ENCODE assay signal across 1 cellular context in the genomic region with DNA sequence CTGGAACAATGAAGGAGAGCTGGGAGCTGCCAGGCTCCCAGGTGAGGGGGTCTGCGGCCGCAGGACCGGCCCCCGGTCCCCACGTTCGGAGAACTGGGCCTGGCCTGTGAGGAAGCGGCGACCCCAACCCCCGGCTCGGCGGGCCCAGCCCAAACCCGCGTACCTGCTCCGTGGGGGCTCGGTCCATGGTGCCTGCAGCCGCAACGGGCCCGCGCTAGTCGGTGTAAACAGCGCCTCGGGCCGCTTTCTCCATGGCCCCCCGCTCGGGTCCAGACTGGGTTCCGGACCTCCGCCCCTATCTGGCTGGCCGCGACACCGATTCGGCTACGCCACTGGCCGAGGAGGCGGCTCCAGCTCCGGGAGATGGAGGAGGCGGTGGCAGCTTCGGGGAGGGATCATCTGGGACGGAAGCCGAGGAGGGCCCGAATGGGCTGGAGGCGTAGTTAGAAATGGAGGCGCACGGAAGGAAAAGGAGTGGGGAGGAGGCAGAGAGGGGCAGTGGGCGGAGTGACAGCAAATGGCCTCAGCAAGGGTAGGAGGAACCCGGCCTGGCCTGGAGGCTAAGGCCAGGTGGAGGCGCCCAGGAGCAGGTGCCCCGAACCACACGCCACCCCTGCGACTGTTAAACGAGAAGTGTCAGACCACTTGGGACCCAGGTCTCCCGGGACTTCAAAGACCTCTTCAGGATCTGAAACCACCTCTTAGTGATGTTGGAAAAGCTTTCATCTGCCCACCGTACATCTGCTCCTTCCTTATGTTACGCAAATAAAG.
TF ChIP-seq lines count a peak whose summit lies in the region.

Gene SECISBP2L, minus strand, starts transcription at position 334 of the 771 bp plus-strand sequence. Its CDS starts 147 bp downstream, at position 187.

TF ChIP-seq in HepG2, 621 proteins besides CTCF, POLR2A, EP300 and RAD21 (continued from another document and continues in another):
- TF ChIP-seq, protein P1, sequence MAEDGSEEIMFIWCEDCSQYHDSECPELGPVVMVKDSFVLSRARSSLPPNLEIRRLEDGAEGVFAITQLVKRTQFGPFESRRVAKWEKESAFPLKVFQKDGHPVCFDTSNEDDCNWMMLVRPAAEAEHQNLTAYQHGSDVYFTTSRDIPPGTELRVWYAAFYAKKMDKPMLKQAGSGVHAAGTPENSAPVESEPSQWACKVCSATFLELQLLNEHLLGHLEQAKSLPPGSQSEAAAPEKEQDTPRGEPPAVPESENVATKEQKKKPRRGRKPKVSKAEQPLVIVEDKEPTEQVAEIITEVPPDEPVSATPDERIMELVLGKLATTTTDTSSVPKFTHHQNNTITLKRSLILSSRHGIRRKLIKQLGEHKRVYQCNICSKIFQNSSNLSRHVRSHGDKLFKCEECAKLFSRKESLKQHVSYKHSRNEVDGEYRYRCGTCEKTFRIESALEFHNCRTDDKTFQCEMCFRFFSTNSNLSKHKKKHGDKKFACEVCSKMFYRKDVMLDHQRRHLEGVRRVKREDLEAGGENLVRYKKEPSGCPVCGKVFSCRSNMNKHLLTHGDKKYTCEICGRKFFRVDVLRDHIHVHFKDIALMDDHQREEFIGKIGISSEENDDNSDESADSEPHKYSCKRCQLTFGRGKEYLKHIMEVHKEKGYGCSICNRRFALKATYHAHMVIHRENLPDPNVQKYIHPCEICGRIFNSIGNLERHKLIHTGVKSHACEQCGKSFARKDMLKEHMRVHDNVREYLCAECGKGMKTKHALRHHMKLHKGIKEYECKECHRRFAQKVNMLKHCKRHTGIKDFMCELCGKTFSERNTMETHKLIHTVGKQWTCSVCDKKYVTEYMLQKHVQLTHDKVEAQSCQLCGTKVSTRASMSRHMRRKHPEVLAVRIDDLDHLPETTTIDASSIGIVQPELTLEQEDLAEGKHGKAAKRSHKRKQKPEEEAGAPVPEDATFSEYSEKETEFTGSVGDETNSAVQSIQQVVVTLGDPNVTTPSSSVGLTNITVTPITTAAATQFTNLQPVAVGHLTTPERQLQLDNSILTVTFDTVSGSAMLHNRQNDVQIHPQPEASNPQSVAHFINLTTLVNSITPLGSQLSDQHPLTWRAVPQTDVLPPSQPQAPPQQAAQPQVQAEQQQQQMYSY (CRISPR knock-in tag; IDR thresholded peaks at IDR 0.05), result no peak
- TF ChIP-seq KIAA2018 (CRISPR knock-in tag; IDR thresholded peaks at IDR 0.05; ENCODE audit: borderline replicate concordance), result 0 out of 2 replicates have a peak, but pooled peaks have one; percentile 28
- TF ChIP-seq ZNF577 (CRISPR knock-in tag; IDR thresholded peaks at IDR 0.05; ENCODE audit: borderline replicate concordance, low read depth), result no peak
- no peak for TF ChIP-seq RORA (CRISPR knock-in tag; IDR thresholded peaks at IDR 0.05)
- TF ChIP-seq, protein P2, sequence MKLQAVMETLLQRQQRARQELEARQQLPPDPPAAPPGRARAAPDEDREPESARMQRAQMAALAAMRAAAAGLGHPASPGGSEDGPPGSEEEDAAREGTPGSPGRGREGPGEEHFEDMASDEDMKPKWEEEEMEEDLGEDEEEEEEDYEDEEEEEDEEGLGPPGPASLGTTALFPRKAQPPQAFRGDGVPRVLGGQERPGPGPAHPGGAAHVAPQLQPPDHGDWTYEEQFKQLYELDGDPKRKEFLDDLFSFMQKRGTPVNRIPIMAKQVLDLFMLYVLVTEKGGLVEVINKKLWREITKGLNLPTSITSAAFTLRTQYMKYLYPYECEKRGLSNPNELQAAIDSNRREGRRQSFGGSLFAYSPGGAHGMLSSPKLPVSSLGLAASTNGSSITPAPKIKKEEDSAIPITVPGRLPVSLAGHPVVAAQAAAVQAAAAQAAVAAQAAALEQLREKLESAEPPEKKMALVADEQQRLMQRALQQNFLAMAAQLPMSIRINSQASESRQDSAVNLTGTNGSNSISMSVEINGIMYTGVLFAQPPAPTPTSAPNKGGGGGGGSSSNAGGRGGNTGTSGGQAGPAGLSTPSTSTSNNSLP (IDR thresholded peaks at IDR 0.05; ENCODE audit: low read depth, low read length), result peak; percentile 41; the same call in 1 of the 2 replicates
- TF ChIP-seq PAF1 (CRISPR knock-in tag; IDR thresholded peaks at IDR 0.05), result no peak
- TF ChIP-seq, protein P3, sequence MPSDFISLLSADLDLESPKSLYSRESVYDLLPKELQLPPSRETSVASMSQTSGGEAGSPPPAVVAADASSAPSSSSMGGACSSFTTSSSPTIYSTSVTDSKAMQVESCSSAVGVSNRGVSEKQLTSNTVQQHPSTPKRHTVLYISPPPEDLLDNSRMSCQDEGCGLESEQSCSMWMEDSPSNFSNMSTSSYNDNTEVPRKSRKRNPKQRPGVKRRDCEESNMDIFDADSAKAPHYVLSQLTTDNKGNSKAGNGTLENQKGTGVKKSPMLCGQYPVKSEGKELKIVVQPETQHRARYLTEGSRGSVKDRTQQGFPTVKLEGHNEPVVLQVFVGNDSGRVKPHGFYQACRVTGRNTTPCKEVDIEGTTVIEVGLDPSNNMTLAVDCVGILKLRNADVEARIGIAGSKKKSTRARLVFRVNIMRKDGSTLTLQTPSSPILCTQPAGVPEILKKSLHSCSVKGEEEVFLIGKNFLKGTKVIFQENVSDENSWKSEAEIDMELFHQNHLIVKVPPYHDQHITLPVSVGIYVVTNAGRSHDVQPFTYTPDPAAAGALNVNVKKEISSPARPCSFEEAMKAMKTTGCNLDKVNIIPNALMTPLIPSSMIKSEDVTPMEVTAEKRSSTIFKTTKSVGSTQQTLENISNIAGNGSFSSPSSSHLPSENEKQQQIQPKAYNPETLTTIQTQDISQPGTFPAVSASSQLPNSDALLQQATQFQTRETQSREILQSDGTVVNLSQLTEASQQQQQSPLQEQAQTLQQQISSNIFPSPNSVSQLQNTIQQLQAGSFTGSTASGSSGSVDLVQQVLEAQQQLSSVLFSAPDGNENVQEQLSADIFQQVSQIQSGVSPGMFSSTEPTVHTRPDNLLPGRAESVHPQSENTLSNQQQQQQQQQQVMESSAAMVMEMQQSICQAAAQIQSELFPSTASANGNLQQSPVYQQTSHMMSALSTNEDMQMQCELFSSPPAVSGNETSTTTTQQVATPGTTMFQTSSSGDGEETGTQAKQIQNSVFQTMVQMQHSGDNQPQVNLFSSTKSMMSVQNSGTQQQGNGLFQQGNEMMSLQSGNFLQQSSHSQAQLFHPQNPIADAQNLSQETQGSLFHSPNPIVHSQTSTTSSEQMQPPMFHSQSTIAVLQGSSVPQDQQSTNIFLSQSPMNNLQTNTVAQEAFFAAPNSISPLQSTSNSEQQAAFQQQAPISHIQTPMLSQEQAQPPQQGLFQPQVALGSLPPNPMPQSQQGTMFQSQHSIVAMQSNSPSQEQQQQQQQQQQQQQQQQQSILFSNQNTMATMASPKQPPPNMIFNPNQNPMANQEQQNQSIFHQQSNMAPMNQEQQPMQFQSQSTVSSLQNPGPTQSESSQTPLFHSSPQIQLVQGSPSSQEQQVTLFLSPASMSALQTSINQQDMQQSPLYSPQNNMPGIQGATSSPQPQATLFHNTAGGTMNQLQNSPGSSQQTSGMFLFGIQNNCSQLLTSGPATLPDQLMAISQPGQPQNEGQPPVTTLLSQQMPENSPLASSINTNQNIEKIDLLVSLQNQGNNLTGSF (CRISPR knock-in tag; IDR thresholded peaks at IDR 0.05), result no peak
- TF ChIP-seq PRMT3 (CRISPR knock-in tag; IDR thresholded peaks at IDR 0.05; ENCODE audit: borderline replicate concordance, low read depth), result no peak
- TF ChIP-seq ZNF124 (CRISPR knock-in tag; IDR thresholded peaks at IDR 0.05), result peak; percentile 41; the same call in 1 of the 2 replicates
- no peak for TF ChIP-seq ZC3H13 (CRISPR knock-in tag; IDR thresholded peaks at IDR 0.05)
- TF ChIP-seq, protein P4, sequence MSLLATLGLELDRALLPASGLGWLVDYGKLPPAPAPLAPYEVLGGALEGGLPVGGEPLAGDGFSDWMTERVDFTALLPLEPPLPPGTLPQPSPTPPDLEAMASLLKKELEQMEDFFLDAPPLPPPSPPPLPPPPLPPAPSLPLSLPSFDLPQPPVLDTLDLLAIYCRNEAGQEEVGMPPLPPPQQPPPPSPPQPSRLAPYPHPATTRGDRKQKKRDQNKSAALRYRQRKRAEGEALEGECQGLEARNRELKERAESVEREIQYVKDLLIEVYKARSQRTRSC (CRISPR knock-in tag; IDR thresholded peaks at IDR 0.05; ENCODE audit: low read depth), result no peak; the same call in 1 of the 2 replicates
- peak; percentile 74; the same call in 1 of the 2 replicates for TF ChIP-seq ELF4 (CRISPR knock-in tag; IDR thresholded peaks at IDR 0.05; ENCODE audit: borderline replicate concordance)
- TF ChIP-seq MIER3 (CRISPR knock-in tag; IDR thresholded peaks at IDR 0.05; ENCODE audit: borderline replicate concordance), result peak; percentile 95
- TF ChIP-seq ZNF672 (CRISPR knock-in tag; IDR thresholded peaks at IDR 0.05), result no peak
- TF ChIP-seq ZNF724P (CRISPR knock-in tag; IDR thresholded peaks at IDR 0.05; ENCODE audit: borderline replicate concordance), result peak; percentile 69; the same call in 1 of the 2 replicates
- TF ChIP-seq RFX3 (CRISPR knock-in tag; IDR thresholded peaks at IDR 0.05), result no peak; the same call in 1 of the 2 replicates
- TF ChIP-seq ZNF563 (CRISPR knock-in tag; IDR thresholded peaks at IDR 0.05), result peak; percentile 91
- peak; percentile 50; the same call in 1 of the 2 replicates for TF ChIP-seq ZNF773 (CRISPR knock-in tag; IDR thresholded peaks at IDR 0.05; ENCODE audit: borderline replicate concordance)
- peak; percentile 61; the same call in 1 of the 2 replicates for TF ChIP-seq ZNF761 (CRISPR knock-in tag; conservative IDR thresholded peaks at IDR 0.05)
- TF ChIP-seq, protein P5, sequence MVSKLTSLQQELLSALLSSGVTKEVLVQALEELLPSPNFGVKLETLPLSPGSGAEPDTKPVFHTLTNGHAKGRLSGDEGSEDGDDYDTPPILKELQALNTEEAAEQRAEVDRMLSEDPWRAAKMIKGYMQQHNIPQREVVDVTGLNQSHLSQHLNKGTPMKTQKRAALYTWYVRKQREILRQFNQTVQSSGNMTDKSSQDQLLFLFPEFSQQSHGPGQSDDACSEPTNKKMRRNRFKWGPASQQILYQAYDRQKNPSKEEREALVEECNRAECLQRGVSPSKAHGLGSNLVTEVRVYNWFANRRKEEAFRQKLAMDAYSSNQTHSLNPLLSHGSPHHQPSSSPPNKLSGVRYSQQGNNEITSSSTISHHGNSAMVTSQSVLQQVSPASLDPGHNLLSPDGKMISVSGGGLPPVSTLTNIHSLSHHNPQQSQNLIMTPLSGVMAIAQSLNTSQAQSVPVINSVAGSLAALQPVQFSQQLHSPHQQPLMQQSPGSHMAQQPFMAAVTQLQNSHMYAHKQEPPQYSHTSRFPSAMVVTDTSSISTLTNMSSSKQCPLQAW (CRISPR knock-in tag; IDR thresholded peaks at IDR 0.05), result peak; percentile 95
- 0 out of 2 replicates have a peak, but pooled peaks have one; percentile 20 for TF ChIP-seq ZNF7 (CRISPR knock-in tag; IDR thresholded peaks at IDR 0.05)
- TF ChIP-seq, protein P6, sequence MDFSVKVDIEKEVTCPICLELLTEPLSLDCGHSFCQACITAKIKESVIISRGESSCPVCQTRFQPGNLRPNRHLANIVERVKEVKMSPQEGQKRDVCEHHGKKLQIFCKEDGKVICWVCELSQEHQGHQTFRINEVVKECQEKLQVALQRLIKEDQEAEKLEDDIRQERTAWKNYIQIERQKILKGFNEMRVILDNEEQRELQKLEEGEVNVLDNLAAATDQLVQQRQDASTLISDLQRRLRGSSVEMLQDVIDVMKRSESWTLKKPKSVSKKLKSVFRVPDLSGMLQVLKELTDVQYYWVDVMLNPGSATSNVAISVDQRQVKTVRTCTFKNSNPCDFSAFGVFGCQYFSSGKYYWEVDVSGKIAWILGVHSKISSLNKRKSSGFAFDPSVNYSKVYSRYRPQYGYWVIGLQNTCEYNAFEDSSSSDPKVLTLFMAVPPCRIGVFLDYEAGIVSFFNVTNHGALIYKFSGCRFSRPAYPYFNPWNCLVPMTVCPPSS (IDR thresholded peaks at IDR 0.05), result no peak
- TF ChIP-seq ZNF878 (CRISPR knock-in tag; IDR thresholded peaks at IDR 0.05), result 0 out of 2 replicates have a peak, but pooled peaks have one; percentile 58
- no peak for TF ChIP-seq ZNF180 (CRISPR knock-in tag; IDR thresholded peaks at IDR 0.05; ENCODE audit: borderline replicate concordance, low read depth)
- TF ChIP-seq ZNF589 (CRISPR knock-in tag; conservative IDR thresholded peaks at IDR 0.05), result 0 out of 2 replicates have a peak, but pooled peaks have one; percentile 37
- peak; percentile 67; the same call in 1 of the 2 replicates for TF ChIP-seq AHR (CRISPR knock-in tag; IDR thresholded peaks at IDR 0.05)
